ENCODE assay signal across 1 cellular context in genomic region chr17:41656249-41657023, GRCh38.
TF ChIP-seq lines count a peak whose summit lies in the region.

No MANE protein-coding gene starts in this region.

TF ChIP-seq in HepG2, 621 proteins besides CTCF, POLR2A, EP300 and RAD21:
- TF ChIP-seq ZNF574 (CRISPR knock-in tag; IDR thresholded peaks at IDR 0.05) (no peak), PAXIP1 (CRISPR knock-in tag; conservative IDR thresholded peaks at IDR 0.05) (no peak), HINFP (CRISPR knock-in tag; IDR thresholded peaks at IDR 0.05; ENCODE audit: low read depth) (no peak), PRDM4 (CRISPR knock-in tag; IDR thresholded peaks at IDR 0.05; ENCODE audit: borderline replicate concordance) (no peak), ZFP36L1 (CRISPR knock-in tag; IDR thresholded peaks at IDR 0.05) (no peak)
TF ChIP-seq in HepG2: peak in this region for 0.
